Comparison of ENCODE assay signal across 1 cellular context in genomic region chr1:198605880-198606458, GRCh38.
TF ChIP-seq lines count a peak whose summit lies in the region.

No MANE protein-coding gene starts in this region.

TF ChIP-seq in SK-N-SH treated with all-trans-retinoic acid at 6 μM for 48 hours, 23 proteins besides CTCF, POLR2A, EP300 and RAD21 (continued from another document):
- TF ChIP-seq TSHZ2 (CRISPR knock-in tag; IDR thresholded peaks at IDR 0.05) (no peak), ZNF8 (CRISPR knock-in tag; IDR thresholded peaks at IDR 0.05) (no peak), ZC3H10 (CRISPR knock-in tag; IDR thresholded peaks at IDR 0.05) (no peak), CREB5 (CRISPR knock-in tag; IDR thresholded peaks at IDR 0.05; ENCODE audit: low read depth) (no peak), ISL1 (CRISPR knock-in tag; IDR thresholded peaks at IDR 0.05) (no peak), CSRNP3 (CRISPR knock-in tag; IDR thresholded peaks at IDR 0.05) (no peak), GLIS3 (CRISPR knock-in tag; IDR thresholded peaks at IDR 0.05) (no peak), ESRRG (CRISPR knock-in tag; IDR thresholded peaks at IDR 0.05) (no peak), BACH2 (CRISPR knock-in tag; IDR thresholded peaks at IDR 0.05; ENCODE audit: borderline replicate concordance) (no peak), PATZ1 (CRISPR knock-in tag; IDR thresholded peaks at IDR 0.05; ENCODE audit: borderline replicate concordance) (no peak), TOX (CRISPR knock-in tag; IDR thresholded peaks at IDR 0.05; ENCODE audit: borderline replicate concordance) (no peak), CSDC2 (CRISPR knock-in tag; IDR thresholded peaks at IDR 0.05) (no peak), SNAI2 (CRISPR knock-in tag; IDR thresholded peaks at IDR 0.05) (no peak), RARB (CRISPR knock-in tag; IDR thresholded peaks at IDR 0.05) (no peak)
